In the genomic region with DNA sequence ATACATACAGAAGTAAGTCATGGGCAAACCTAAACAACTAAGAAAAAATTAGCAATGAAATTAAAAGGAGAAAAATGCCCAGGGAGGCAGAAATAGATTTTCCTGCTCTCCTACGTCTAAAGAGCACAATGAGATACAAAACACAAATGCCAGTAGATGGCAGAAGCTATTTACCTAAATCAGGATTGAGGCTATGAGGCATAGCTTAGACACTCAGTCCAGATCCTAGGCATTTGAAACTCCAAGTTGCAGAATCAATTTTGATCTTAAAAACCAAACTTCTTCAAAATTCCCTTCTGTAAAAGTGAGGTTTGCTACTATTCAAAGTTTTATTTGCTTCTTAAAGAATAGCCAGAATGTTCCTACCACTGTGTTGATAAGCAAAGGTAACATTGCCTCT, we compare ENCODE assay signal across 24 cellular contexts.
DNase-seq lines count a peak whose midpoint lies in the region; ATAC-seq, FAIRE-seq and TF ChIP-seq lines count a peak whose summit lies in the region.
"Had no signal": no experiment of that assay in that cellular context is flagged by ENCODE, and none has a peak within 500 bp of the region (broad histone marks: within the 10 kb centered on the region; RNA-seq: fewer than 3 reads in every experiment).

No MANE protein-coding gene starts in this region.

- H3K14ac ChIP-seq in mesenchymal stem cell (ENCODE audit: low read length in 2 of 2): no peak overlapping the region

- H3K4me3 Mint-ChIP-seq in chondrocyte (ENCODE audit: unreplicated experiment) (no peak overlapping the region), neural progenitor cell (no peak overlapping the region)
- H3K4me3 Mint-ChIP-seq: activated CD8-positive, alpha-beta T cell treated with anti-CD3 and anti-CD28 coated beads for 36 hours; activated T-cell treated with anti-CD3 and anti-CD28 coated beads, Interleukin-2, amount 50 U/mL, for 24 hours; mesothelial cell of epicardium; nephron progenitor cell; WTC11 had no signal

- no peaks in the 10 kb centered on the region for H3F3A ChIP-seq in neural progenitor cell (ENCODE audit: low read depth)

- H3K4ac ChIP-seq in mesenchymal stem cell (ENCODE audit: low read depth in 1 of 2, low read length in 2 of 2): no peak overlapping the region

- H3K36me3 Mint-ChIP-seq in chondrocyte (ENCODE audit: low read depth) (no peaks in the 10 kb centered on the region), neural progenitor cell (no peaks in the 10 kb centered on the region)
- H3K36me3 Mint-ChIP-seq: mesothelial cell of epicardium had no signal

- H4K91ac ChIP-seq in mesenchymal stem cell (ENCODE audit: low read length): no peak overlapping the region

- H2AK5ac ChIP-seq in mesenchymal stem cell (ENCODE audit: low read length, severe bottlenecking): no peak overlapping the region

- H3K9me3 ChIP-seq in mesenchymal stem cell (ENCODE audit: control insufficient read depth, low read length): no peaks in the 10 kb centered on the region
- no peaks in the 10 kb centered on the region for H3K9me3 ChIP-seq in neural progenitor cell (ENCODE audit: low read depth)
- H3K9me3 ChIP-seq: BE2C, breast epithelium, spleen, vagina had no signal

- H3K23ac ChIP-seq in mesenchymal stem cell (ENCODE audit: low read length in 2 of 2): no peak overlapping the region

- H3K9me3 Mint-ChIP-seq in chondrocyte (ENCODE audit: low read depth) (peaks cover 4% of the 10 kb centered on the region), neural progenitor cell (no peaks in the 10 kb centered on the region)
- H3K9me3 Mint-ChIP-seq: activated CD8-positive, alpha-beta T cell treated with anti-CD3 and anti-CD28 coated beads for 36 hours; activated T-cell treated with anti-CD3 and anti-CD28 coated beads, Interleukin-2, amount 50 U/mL, for 24 hours; nephron progenitor cell had no signal

- H3K4me1 ChIP-seq in mesenchymal stem cell (ENCODE audit: control insufficient read depth, insufficient read depth, low read depth, low read length): no peaks in the 10 kb centered on the region
- no peaks in the 10 kb centered on the region for H3K4me1 ChIP-seq in neural progenitor cell
- H3K4me1 ChIP-seq: BE2C, breast epithelium, vagina had no signal

- H3K79me1 ChIP-seq in mesenchymal stem cell (replicated peaks; ENCODE audit: low read length, poor library complexity, severe bottlenecking): no peaks in the 10 kb centered on the region

- H4K8ac ChIP-seq in mesenchymal stem cell (ENCODE audit: low read length): no peak overlapping the region

- no peak overlapping the region for H3K4me2 ChIP-seq in mesenchymal stem cell (ENCODE audit: low read length, poor library complexity, severe bottlenecking)
- H3K4me2 ChIP-seq in neural progenitor cell: no peak overlapping the region

- 50% methylated on average over 1 of the region's 1 CpG for WGBS in mesenchymal stem cell

- no peak overlapping the region for H2BK15ac ChIP-seq in mesenchymal stem cell (ENCODE audit: low read depth, poor library complexity, severe bottlenecking)

- H3K79me2 ChIP-seq in neural progenitor cell (ENCODE audit: low read depth): no peaks in the 10 kb centered on the region

- no peak overlapping the region for H3K18ac ChIP-seq in mesenchymal stem cell (ENCODE audit: low read depth in 1 of 2, low read length in 2 of 2)

- H3K9ac ChIP-seq in mesenchymal stem cell (ENCODE audit: low read length) (no peak overlapping the region), neural progenitor cell (no peak overlapping the region)

- no peak overlapping the region for H3K27ac ChIP-seq in mesenchymal stem cell (ENCODE audit: low read length, poor library complexity, severe bottlenecking)
- no peak overlapping the region for H3K27ac ChIP-seq in neural progenitor cell
- H3K27ac ChIP-seq: breast epithelium, dorsolateral prefrontal cortex, spleen, vagina had no signal

- H3K4me3 ChIP-seq in mesenchymal stem cell (ENCODE audit: insufficient read depth in 1 of 2, low read depth in 1 of 2, low read length in 2 of 2) (no peak overlapping the region), neural progenitor cell (no peak overlapping the region)
- H3K4me3 ChIP-seq: breast epithelium, dorsolateral prefrontal cortex, spleen, vagina had no signal

- no peak overlapping the region for H3K27ac Mint-ChIP-seq in chondrocyte (ENCODE audit: unreplicated experiment)
- H3K27ac Mint-ChIP-seq in neural progenitor cell: no peak overlapping the region
- H3K27ac Mint-ChIP-seq: activated CD8-positive, alpha-beta T cell treated with anti-CD3 and anti-CD28 coated beads for 36 hours; activated T-cell treated with anti-CD3 and anti-CD28 coated beads, Interleukin-2, amount 50 U/mL, for 24 hours; mesothelial cell of epicardium; nephron progenitor cell; WTC11 had no signal

- no peak for ATAC-seq in GM21529 (IDR thresholded peaks at IDR 0.05; ENCODE audit: unreplicated experiment)
- ATAC-seq: activated CD8-positive, alpha-beta T cell treated with anti-CD3 and anti-CD28 coated beads for 36 hours; WTC11 had no signal

- TF ChIP-seq CTCF in chondrocyte (IDR thresholded peaks at IDR 0.05) (peak; percentile 80), neural progenitor cell (IDR thresholded peaks at IDR 0.05) (no peak)

- H2BK5ac ChIP-seq in mesenchymal stem cell (ENCODE audit: low read depth, low read length, poor library complexity, severe bottlenecking): no peak overlapping the region

- no peaks in the 10 kb centered on the region for H4K20me1 ChIP-seq in neural progenitor cell (ENCODE audit: low read depth)

- no peaks in the 10 kb centered on the region for H3K36me3 ChIP-seq in mesenchymal stem cell (ENCODE audit: control insufficient read depth in 1 of 2, insufficient read depth in 2 of 2, low read depth in 1 of 2, low read length in 2 of 2)
- H3K36me3 ChIP-seq in neural progenitor cell: no peaks in the 10 kb centered on the region
- H3K36me3 ChIP-seq: BE2C, breast epithelium, spleen, vagina had no signal

- H2AFZ ChIP-seq in mesenchymal stem cell (ENCODE audit: low read depth, low read length) (no peak overlapping the region), neural progenitor cell (replicated peaks) (no peak overlapping the region)

- peaks cover 0 to 33% of the 10 kb centered on the region in 2 experiments for H3K27me3 ChIP-seq in mesenchymal stem cell (ENCODE audit: control insufficient read depth in 1 of 2, insufficient read depth in 1 of 2, low read length in 2 of 2)
- no peaks in the 10 kb centered on the region for H3K27me3 ChIP-seq in neural progenitor cell
- H3K27me3 ChIP-seq: BE2C, breast epithelium, vagina had no signal

- H2BK120ac ChIP-seq in mesenchymal stem cell (ENCODE audit: low read depth, low read length): no peak overlapping the region

- H3K4me1 Mint-ChIP-seq in chondrocyte (ENCODE audit: low read depth): peaks cover 48% of the 10 kb centered on the region
- no peaks in the 10 kb centered on the region for H3K4me1 Mint-ChIP-seq in neural progenitor cell
- H3K4me1 Mint-ChIP-seq: nephron progenitor cell, WTC11 had no signal

- peak; percentile 11 for FAIRE-seq in RCC 7860 (lab: Jason Lieb, UNC)
- FAIRE-seq: D721Med, G401.6 had no signal

- H3K27me3 Mint-ChIP-seq in chondrocyte (ENCODE audit: low read depth) (no peaks in the 10 kb centered on the region), neural progenitor cell (ENCODE audit: insufficient read depth, low read depth) (no peaks in the 10 kb centered on the region)
- H3K27me3 Mint-ChIP-seq: activated CD8-positive, alpha-beta T cell treated with anti-CD3 and anti-CD28 coated beads for 36 hours; activated T-cell treated with anti-CD3 and anti-CD28 coated beads, Interleukin-2, amount 50 U/mL, for 24 hours had no signal

- DNase-seq in HCEC 1CT: peak; percentile 13
- DNase-seq in RCC 7860 (ENCODE audit: low spot score): peak; percentile 14
- no peak for DNase-seq in chondrocyte (ENCODE audit: low spot score)
- DNase-seq in mesenchymal stem cell: peak; percentile 27
- no peak for DNase-seq in neural progenitor cell (ENCODE audit: low spot score)
- no peak for DNase-seq in RPMI8226
- DNase-seq: activated CD8-positive, alpha-beta T cell treated with anti-CD3 and anti-CD28 coated beads for 36 hours; activated naive CD4-positive, alpha-beta T cell treated with anti-CD3 and anti-CD28 coated beads, Interleukin-2, amount 50 U/mL, for 16 hours; activated T-cell treated with anti-CD3 and anti-CD28 coated beads, Interleukin-2, amount 50 U/mL, for 24 hours; BE2C; dorsolateral prefrontal cortex; islet precursor cell; NCI-H2227 treated with DMSO at 0.1 percent for 48 hours; nephron progenitor cell; spleen; stimulated activated CD8-positive, alpha-beta memory T cell treated with anti-CD3 and anti-CD28 coated beads, Interleukin-4, amount 100 ng/mL, for 48 hours; T-helper 1 cell had no signal

- no peak overlapping the region for H2BK12ac ChIP-seq in mesenchymal stem cell (ENCODE audit: low read length in 2 of 2)

Comparison
In these comparisons a context has a peak if more than half of its experiments do, and no peak if none do; other contexts are left out.
1. DNase-seq: peak in HCEC 1CT (single experiment), RCC 7860 (single experiment) and mesenchymal stem cell (single experiment); none in chondrocyte (single experiment), neural progenitor cell (single experiment) and RPMI8226 (single experiment).